In genomic region chr6:137215630-137216029, GRCh38 we compare ENCODE assay signal across 12 cellular contexts. TPM values are rescaled to one million over a fixed set of nuclear protein-coding genes. Genes with fewer than 3 reads are reported as not detected.
DNase-seq lines count a peak whose midpoint lies in the region; ATAC-seq and TF ChIP-seq lines count a peak whose summit lies in the region.
"Not testable (repeated sequence)": the region's sequence is repeated elsewhere in the genome, so short reads cannot be mapped to it uniquely, and the experiment has no call there.
"Had no signal": no experiment of that assay in that cellular context is flagged by ENCODE, and none has a peak within 500 bp of the region (broad histone marks: within the 10 kb centered on the region; RNA-seq: fewer than 3 reads in every experiment).

No MANE protein-coding gene starts in this region.

- not testable (repeated sequence) for H3K27ac Mint-ChIP-seq in CD8-positive, alpha-beta T cell; central memory CD8-positive, alpha-beta T cell (ENCODE audit: low read depth); effector memory CD8-positive, alpha-beta T cell; memory B cell
- peak overlapping the region; percentile 96 for H3K27ac Mint-ChIP-seq in stimulated activated effector memory CD8-positive, alpha-beta T cell treated with anti-CD3 and anti-CD28 coated beads, Interleukin-12 subunit alpha, Interleukin-12 subunit beta, amount 100 ng/mL, for 72 hours

- not testable (repeated sequence) for H3K27me3 Mint-ChIP-seq in CD8-positive, alpha-beta T cell (ENCODE audit: low read depth); central memory CD8-positive, alpha-beta T cell; effector memory CD8-positive, alpha-beta T cell; memory B cell

- not testable (repeated sequence) for H3K27ac ChIP-seq in CD8-positive, alpha-beta T cell (ENCODE audit: low read depth, low read length)
- H3K27ac ChIP-seq in RWPE1 = peak overlapping the region; percentile 50
- peak overlapping the region; percentile 99 to 100 for H3K27ac ChIP-seq in right atrium auricular region
- peak overlapping the region; percentile 100 for H3K27ac ChIP-seq in upper lobe of right lung

- ATAC-seq in CD8-positive, alpha-beta T cell; central memory CD8-positive, alpha-beta T cell (replicated peaks; ENCODE audit: extremely low read depth, poor library complexity, severe bottlenecking); effector memory CD8-positive, alpha-beta T cell (replicated peaks); memory B cell (ENCODE audit: low read depth); stimulated activated effector memory CD8-positive, alpha-beta T cell treated with anti-CD3 and anti-CD28 coated beads, Interleukin-12 subunit alpha, Interleukin-12 subunit beta, amount 100 ng/mL, for 72 hours; upper lobe of right lung: not testable (repeated sequence)

- not testable (repeated sequence) for DNase-seq in CD8-positive, alpha-beta T cell; RWPE1 (ENCODE audit: low spot score); central memory CD8-positive, alpha-beta T cell (ENCODE audit: low spot score in 2 of 2); effector memory CD8-positive, alpha-beta T cell; right atrium auricular region (ENCODE audit: low spot score); memory B cell (ENCODE audit: low spot score in 2 of 2); stimulated activated effector memory CD8-positive, alpha-beta T cell treated with anti-CD3 and anti-CD28 coated beads, Interleukin-12 subunit alpha, Interleukin-12 subunit beta, amount 100 ng/mL, for 72 hours (ENCODE audit: low spot score in 2 of 2); upper lobe of right lung

- not testable (repeated sequence) for H3K27me3 ChIP-seq in CD8-positive, alpha-beta T cell (ENCODE audit: insufficient read depth, low read length); right atrium auricular region; upper lobe of right lung

- peak overlapping the region; percentile 10 for H3K4me3 Mint-ChIP-seq in CD8-positive, alpha-beta T cell
- H3K4me3 Mint-ChIP-seq in central memory CD8-positive, alpha-beta T cell = peak overlapping the region; percentile 20
- H3K4me3 Mint-ChIP-seq in effector memory CD8-positive, alpha-beta T cell = peak overlapping the region; percentile 29 to 97
- H3K4me3 Mint-ChIP-seq in memory B cell = peak overlapping the region; percentile 46
- H3K4me3 Mint-ChIP-seq in stimulated activated effector memory CD8-positive, alpha-beta T cell treated with anti-CD3 and anti-CD28 coated beads, Interleukin-12 subunit alpha, Interleukin-12 subunit beta, amount 100 ng/mL, for 72 hours = peak overlapping the region; percentile 84

- CTCF ChIA-PET in CD8-positive, alpha-beta T cell (lab: Charles Lee) = not testable (repeated sequence)
- CTCF ChIA-PET in RWPE1 (lab: Yijun Ruan, JAX) = interaction anchor here (0.6 kb wide), 1 partner anchor 23 kb away, joined by 4 read pairs; no protein-coding TSS in a partner anchor

- H3K9me3 Mint-ChIP-seq in CD8-positive, alpha-beta T cell; central memory CD8-positive, alpha-beta T cell; effector memory CD8-positive, alpha-beta T cell; memory B cell; stimulated activated effector memory CD8-positive, alpha-beta T cell treated with anti-CD3 and anti-CD28 coated beads, Interleukin-12 subunit alpha, Interleukin-12 subunit beta, amount 100 ng/mL, for 72 hours: not testable (repeated sequence)

- H3K36me3 ChIP-seq in CD8-positive, alpha-beta T cell (ENCODE audit: insufficient read depth, low read length); right atrium auricular region; upper lobe of right lung: not testable (repeated sequence)

- not testable (repeated sequence) for H3K9me3 ChIP-seq in CD8-positive, alpha-beta T cell (ENCODE audit: low read length); right atrium auricular region; upper lobe of right lung

- POLR2A ChIA-PET in CD8-positive, alpha-beta T cell (lab: Charles Lee); RWPE1 (lab: Yijun Ruan, JAX; ENCODE audit: low non-redundant PET): not testable (repeated sequence)

- H3K4me3 ChIP-seq in CD8-positive, alpha-beta T cell (ENCODE audit: low read depth, low read length) = not testable (repeated sequence)
- peak overlapping the region; percentile 95 for H3K4me3 ChIP-seq in right atrium auricular region
- peak overlapping the region; percentile 86 for H3K4me3 ChIP-seq in upper lobe of right lung

- intact Hi-C loops in CD8-positive, alpha-beta T cell (cut with DNase I, micrococcal nuclease) = loop anchor here (5.0 to 10.0 kb wide), 8 partner anchors 47 to 1902 kb away; partner anchors contain the start of genes HEBP2 (in 2 of the 2), ABRACL (in 1 of the 2), BCLAF1 (in 1 of the 2) and CCDC28A (in 1 of the 2)
- intact Hi-C loops in upper lobe of right lung (cut with DNase I) = not testable (repeated sequence)

- H3K4me1 Mint-ChIP-seq in CD8-positive, alpha-beta T cell (ENCODE audit: low read depth) = peaks cover 80% of the 10 kb centered on the region
- peaks cover 82% of the 10 kb centered on the region for H3K4me1 Mint-ChIP-seq in central memory CD8-positive, alpha-beta T cell
- peaks cover 55 to 83% of the 10 kb centered on the region in 2 donors for H3K4me1 Mint-ChIP-seq in effector memory CD8-positive, alpha-beta T cell (ENCODE audit: low read depth in 2 of 2)
- H3K4me1 Mint-ChIP-seq in memory B cell = peaks cover 45% of the 10 kb centered on the region
- peaks cover 78% of the 10 kb centered on the region for H3K4me1 Mint-ChIP-seq in stimulated activated effector memory CD8-positive, alpha-beta T cell treated with anti-CD3 and anti-CD28 coated beads, Interleukin-12 subunit alpha, Interleukin-12 subunit beta, amount 100 ng/mL, for 72 hours

- not testable (repeated sequence) for TF ChIP-seq CTCF in CD8-positive, alpha-beta T cell (IDR thresholded peaks at IDR 0.05); RWPE1 (conservative IDR thresholded peaks at IDR 0.05; ENCODE audit: low read depth); right atrium auricular region (IDR thresholded peaks at IDR 0.05); upper lobe of right lung (IDR thresholded peaks at IDR 0.05)

- peaks cover 19% of the 10 kb centered on the region for H3K36me3 Mint-ChIP-seq in CD8-positive, alpha-beta T cell
- peaks cover 16% of the 10 kb centered on the region for H3K36me3 Mint-ChIP-seq in central memory CD8-positive, alpha-beta T cell (ENCODE audit: insufficient read depth)
- peaks cover 29% of the 10 kb centered on the region for H3K36me3 Mint-ChIP-seq in effector memory CD8-positive, alpha-beta T cell (ENCODE audit: insufficient read depth)
- peaks cover 11% of the 10 kb centered on the region for H3K36me3 Mint-ChIP-seq in memory B cell
- H3K36me3 Mint-ChIP-seq in stimulated activated effector memory CD8-positive, alpha-beta T cell treated with anti-CD3 and anti-CD28 coated beads, Interleukin-12 subunit alpha, Interleukin-12 subunit beta, amount 100 ng/mL, for 72 hours = peaks cover 16% of the 10 kb centered on the region

- H3K4me1 ChIP-seq in CD8-positive, alpha-beta T cell (ENCODE audit: insufficient read depth, low read length) = peaks cover 33% of the 10 kb centered on the region
- H3K4me1 ChIP-seq in right atrium auricular region (peaks cover 0 to 80% of the 10 kb centered on the region in 2 donors), upper lobe of right lung (peaks cover 69% of the 10 kb centered on the region)

RNA-seq across cellular contexts. Expression of gene IFNGR1, which starts 3.6 kb away (rescaled TPM):
- 100 to 1,000 TPM; 106 to 117 TPM for total RNA-seq in CD8-positive, alpha-beta T cell
- 100 to 1,000 TPM; 111 to 143 TPM for total RNA-seq in right atrium auricular region
- 239 TPM for total RNA-seq in upper lobe of right lung

RNA-seq across cellular contexts. Expression of gene IL22RA2, which starts 42.2 kb away (rescaled TPM):
- total RNA-seq in CD8-positive, alpha-beta T cell = not detected
- total RNA-seq in right atrium auricular region (not detected), upper lobe of right lung (not detected)
- total RNA-seq: Daoy, H4, K562, Peyer's patch had no signal

Comparison
In these comparisons a context has a peak if more than half of its experiments do, and no peak if none do; other contexts are left out.
1. H3K4me3 Mint-ChIP-seq: peak in every context shown above with its lines; median percentile 84 in stimulated activated effector memory CD8-positive, alpha-beta T cell treated with anti-CD3 and anti-CD28 coated beads, Interleukin-12 subunit alpha, Interleukin-12 subunit beta, amount 100 ng/mL, for 72 hours; 63 in effector memory CD8-positive, alpha-beta T cell; 46 in memory B cell; 20 in central memory CD8-positive, alpha-beta T cell; 10 in CD8-positive, alpha-beta T cell.